Comparison of ENCODE assay signal across 9 cellular contexts in genomic region chr20:11204926-11205768, GRCh38.
DNase-seq lines count a peak whose midpoint lies in the region; ATAC-seq, FAIRE-seq and TF ChIP-seq lines count a peak whose summit lies in the region.
"Had no signal": no experiment of that assay in that cellular context is flagged by ENCODE, and none has a peak within 500 bp of the region (broad histone marks: within the 10 kb centered on the region; RNA-seq: fewer than 3 reads in every experiment).

No MANE protein-coding gene starts in this region.

- H3K4me1 Mint-ChIP-seq in brain, result peaks cover 17% of the 10 kb centered on the region

- FAIRE-seq in keratinocyte (lab: Jason Lieb, UNC), result peak; percentile 97
- FAIRE-seq: A204.1 had no signal

- intact Hi-C loops in tibial artery (cut with DNase I; ENCODE audit: low total_unique reads), result loop anchor here (10.0 kb wide), 1 partner anchor 530 kb away; the partner anchor contains the start of gene JAG1

- no peaks in the 10 kb centered on the region for H3K9me3 ChIP-seq in keratinocyte (ENCODE audit: control insufficient read depth, low read depth, low read length)
- no peaks in the 10 kb centered on the region for H3K9me3 ChIP-seq in tibial artery

- H3K4me1 ChIP-seq in keratinocyte (ENCODE audit: control insufficient read depth, extremely low read depth, insufficient read depth, low read length) (peaks cover 44% of the 10 kb centered on the region), tibial artery (peaks cover 0 to 46% (median 14%) of the 10 kb centered on the region in 4 donors)

- H3K4me3 ChIP-seq in keratinocyte (ENCODE audit: control insufficient read depth in 2 of 3, extremely low read depth in 1 of 3, insufficient read depth in 2 of 3, low read depth in 1 of 3, low read length in 3 of 3) (no peak overlapping the region), tibial artery (no peak overlapping the region)

- no peaks in the 10 kb centered on the region for H3K36me3 Mint-ChIP-seq in brain

- peaks cover 2% of the 10 kb centered on the region for H3K27me3 Mint-ChIP-seq in brain

- dilution Hi-C loops in keratinocyte (cut with MboI; ENCODE audit: extremely low pct_ligation_motif_present, low sequenced_read_pairs), result no loop called here

- H3K4me2 ChIP-seq in keratinocyte (ENCODE audit: control insufficient read depth, extremely low read depth, insufficient read depth, low read depth, low read length), result peak overlapping the region; percentile 49

- peak overlapping the region; percentile 77 for H2AFZ ChIP-seq in keratinocyte (ENCODE audit: control insufficient read depth, low read length)

- H3K27ac ChIP-seq in keratinocyte (ENCODE audit: control insufficient read depth, insufficient read depth, low read length), result peak overlapping the region; percentile 70
- H3K27ac ChIP-seq in tibial artery, result peak overlapping the region; percentile 31 to 58

- no peaks in the 10 kb centered on the region for H3K79me2 ChIP-seq in keratinocyte (ENCODE audit: control insufficient read depth, insufficient read depth, low read length)

- H4K20me1 ChIP-seq in keratinocyte (ENCODE audit: control insufficient read depth, extremely low read depth, insufficient read depth, low read length), result no peaks in the 10 kb centered on the region

- H3K9me3 Mint-ChIP-seq in brain, result no peaks in the 10 kb centered on the region

- H3K9me1 ChIP-seq in keratinocyte (ENCODE audit: control insufficient read depth, extremely low read depth, insufficient read depth, low read length), result no peaks in the 10 kb centered on the region

- ATAC-seq in HG03565 (IDR thresholded peaks at IDR 0.05; ENCODE audit: unreplicated experiment), result peak; percentile 84

- TF ChIP-seq CTCF in GM20000 (IDR thresholded peaks at IDR 0.05; ENCODE audit: extremely low read depth, missing control alignments), result peak; percentile 71
- TF ChIP-seq CTCF in brain (conservative IDR thresholded peaks at IDR 0.05), result peak; percentile 61 to 76
- TF ChIP-seq CTCF in keratinocyte (optimal IDR thresholded peaks at IDR 0.05 in 1 of 3, IDR thresholded peaks at IDR 0.05 in 1 of 3, conservative IDR thresholded peaks at IDR 0.05 in 1 of 3; ENCODE audit: extremely low read depth in 1 of 3, insufficient read depth in 2 of 3, low read length in 3 of 3), result peak; percentile 82 to 94 (median 93)
- TF ChIP-seq CTCF in tibial artery (IDR thresholded peaks at IDR 0.05), result peak; percentile 62 to 65

- H3K36me3 ChIP-seq in keratinocyte (ENCODE audit: control insufficient read depth in 2 of 2, extremely low read depth in 1 of 2, insufficient read depth in 2 of 2, low read length in 2 of 2) (no peaks in the 10 kb centered on the region), tibial artery (no peaks in the 10 kb centered on the region)

- H3K27me3 ChIP-seq in keratinocyte (ENCODE audit: control insufficient read depth, extremely low read depth, insufficient read depth, low read length) (no peaks in the 10 kb centered on the region), tibial artery (no peaks in the 10 kb centered on the region)

- peak overlapping the region; percentile 47 for H3K9ac ChIP-seq in keratinocyte (ENCODE audit: control insufficient read depth, extremely low read depth, insufficient read depth, low read length)

- DNase-seq in DMS 273 (lab: John Stamatoyannopoulos, UW; ENCODE audit: unreplicated experiment) (peak; percentile 71), DMS 273 treated with DMSO at 0.1 percent for 48 hours (lab: John Stamatoyannopoulos, UW) (no peak), GM20000 (ENCODE audit: low spot score) (peak; percentile 39), NOMO-1 (lab: John Stamatoyannopoulos, UW; ENCODE audit: unreplicated experiment in 2 of 2) (peak; percentile 63 to 79), keratinocyte (ENCODE audit: low read depth, low spot score) (peak; percentile 48), tibial artery (peak; percentile 50 to 73)

- peak overlapping the region in 3 of 5 experiments; percentile 1 to 20 (median 6) for H3K27ac Mint-ChIP-seq in brain

- H3K4me3 Mint-ChIP-seq in brain, result no peak overlapping the region
